26 cellular contexts compared by ENCODE assay signal in the genomic region with DNA sequence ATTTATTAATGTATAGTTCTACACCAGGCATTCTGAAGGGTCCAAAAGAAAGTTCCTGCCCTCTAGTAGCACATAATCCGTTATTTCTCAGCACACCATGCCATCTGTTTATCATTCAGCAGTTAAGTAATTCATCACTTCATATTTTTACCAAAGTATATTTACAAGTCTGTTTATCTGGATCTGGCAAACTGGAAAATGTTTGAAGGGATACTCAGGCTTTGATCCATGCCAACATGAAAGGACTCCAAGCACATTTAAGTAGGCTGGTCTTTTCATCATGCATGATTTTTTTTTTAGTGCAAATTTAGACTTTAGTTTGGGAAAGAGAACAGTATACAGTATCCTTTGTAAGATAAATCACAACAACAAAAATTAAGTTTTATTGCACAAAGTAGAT. TPM values are rescaled to one million over a fixed set of nuclear protein-coding genes. Genes with fewer than 3 reads are reported as not detected.
"Had no signal": no experiment of that assay in that cellular context is flagged by ENCODE, and none has a peak within 500 bp of the region (broad histone marks: within the 10 kb centered on the region; RNA-seq: fewer than 3 reads in every experiment).

No MANE protein-coding gene starts in this region.

- H3K4me3 ChIP-seq: colonic mucosa, esophagus squamous epithelium, gastrocnemius medialis, heart right ventricle, left lung, lower lobe of right lung, mucosa of descending colon had no signal

- H3K9me3 ChIP-seq: colonic mucosa, esophagus squamous epithelium, gastrocnemius medialis, heart right ventricle, left lung, lower lobe of right lung, mucosa of descending colon had no signal

- H3K27me3 ChIP-seq: colonic mucosa, esophagus squamous epithelium, gastrocnemius medialis, heart right ventricle, left lung had no signal

- H3K4me1 ChIP-seq: colonic mucosa had no signal

- DNase-seq: colonic mucosa; cortex of kidney; effector CD8-positive, alpha-beta T cell; effector memory CD8-positive, alpha-beta T cell; endodermal cell; erythroblast; esophagus squamous epithelium; foreskin fibroblast; foreskin melanocyte; gastrocnemius medialis; glutamatergic neuron; heart right ventricle; hippocampal formation; left cardiac atrium; left lung; left ventricle myocardium superior; lower lobe of right lung; mesenchymal stem cell; mucosa of descending colon; naive B cell had no signal

- H3K27ac ChIP-seq: colonic mucosa, epithelial cell of prostate, esophagus squamous epithelium, gastrocnemius medialis, heart right ventricle, left lung, lower lobe of right lung had no signal

- H3K36me3 ChIP-seq: colonic mucosa, gastrocnemius medialis, left lung had no signal

RNA-seq across cellular contexts. Expression of gene TMED6, which starts 44.5 kb away (rescaled TPM):
- total RNA-seq: dermis microvascular lymphatic vessel endothelial cell, esophagus squamous epithelium, glomerular endothelial cell, kidney epithelial cell, left ventricle myocardium superior, lower leg skin, myocyte had no signal
